ENCODE assay signal across 18 cellular contexts in genomic region chrX:9318213-9318612, GRCh38.
DNase-seq lines count a peak whose midpoint lies in the region; ATAC-seq, FAIRE-seq and TF ChIP-seq lines count a peak whose summit lies in the region.
"Had no signal": no experiment of that assay in that cellular context is flagged by ENCODE, and none has a peak within 500 bp of the region (broad histone marks: within the 10 kb centered on the region; RNA-seq: fewer than 3 reads in every experiment).

No MANE protein-coding gene starts in this region.

- H3K4me3 ChIP-seq in CD8-positive, alpha-beta memory T cell (ENCODE audit: low read length) = no peak overlapping the region
- H3K4me3 ChIP-seq in endothelial cell of umbilical vein (replicated peaks in 1 of 3; ENCODE audit: insufficient read depth in 1 of 3, low read depth in 1 of 3, low read length in 3 of 3) = no peak overlapping the region
- H3K4me3 ChIP-seq: right lobe of liver, tibial nerve had no signal

- POLR2A ChIA-PET in CD8-positive, alpha-beta memory T cell (lab: Charles Lee) = no interaction called here
- POLR2A ChIA-PET in endothelial cell of umbilical vein (lab: Charles Lee) = no interaction called here

- dilution Hi-C loops in endothelial cell of umbilical vein (cut with MboI; ENCODE audit: extremely low pct_ligation_motif_present, low sequenced_read_pairs) = no loop called here

- no peaks in the 10 kb centered on the region for H3K9me3 Mint-ChIP-seq in CD8-positive, alpha-beta memory T cell
- no peaks in the 10 kb centered on the region for H3K9me3 Mint-ChIP-seq in HFFc6
- H3K9me3 Mint-ChIP-seq: activated naive CD4-positive, alpha-beta T cell treated with anti-CD3 and anti-CD28 coated beads, Interleukin-2, amount 50 U/mL, for 24 hours had no signal

- no peak overlapping the region for H3K27ac ChIP-seq in CD8-positive, alpha-beta memory T cell (ENCODE audit: low read depth, low read length)
- H3K27ac ChIP-seq in endothelial cell of umbilical vein (ENCODE audit: insufficient read depth, low read depth, low read length) = no peak overlapping the region
- H3K27ac ChIP-seq: 22Rv1, right lobe of liver, RWPE1, tibial nerve had no signal

- BruUV-seq in endothelial cell of umbilical vein (replicated peaks; lab: Mats Ljungman, UMichigan) = no TSS peak

- CTCF ChIA-PET in CD8-positive, alpha-beta memory T cell (lab: Charles Lee) = no interaction called here
- CTCF ChIA-PET in endothelial cell of umbilical vein (lab: Charles Lee) = no interaction called here

- H2AFZ ChIP-seq in endothelial cell of umbilical vein (ENCODE audit: low read depth, low read length) = no peak overlapping the region

- peaks cover 0 to 3% of the 10 kb centered on the region in 2 donors for H3K27me3 Mint-ChIP-seq in CD8-positive, alpha-beta memory T cell
- H3K27me3 Mint-ChIP-seq in T-helper 17 cell (no peaks in the 10 kb centered on the region), HFFc6 (ENCODE audit: insufficient read depth) (peaks cover 2% of the 10 kb centered on the region)
- H3K27me3 Mint-ChIP-seq: activated naive CD4-positive, alpha-beta T cell treated with anti-CD3 and anti-CD28 coated beads, Interleukin-2, amount 50 U/mL, for 24 hours had no signal

- peaks cover 16% of the 10 kb centered on the region for H3K4me1 ChIP-seq in CD8-positive, alpha-beta memory T cell (ENCODE audit: insufficient read depth, low read length)
- H3K4me1 ChIP-seq in endothelial cell of umbilical vein (ENCODE audit: control insufficient read depth, extremely low read depth, insufficient read depth, low read length) = peaks cover 6% of the 10 kb centered on the region
- H3K4me1 ChIP-seq: right lobe of liver, tibial nerve had no signal

- H3K9me3 ChIP-seq in CD8-positive, alpha-beta memory T cell (ENCODE audit: low read length) = no peaks in the 10 kb centered on the region
- H3K9me3 ChIP-seq in T-helper 17 cell (ENCODE audit: control insufficient read depth, low read length, poor library complexity, severe bottlenecking) (no peaks in the 10 kb centered on the region), endothelial cell of umbilical vein (replicated peaks; ENCODE audit: control insufficient read depth, insufficient read depth, low read length) (no peaks in the 10 kb centered on the region)
- H3K9me3 ChIP-seq: right lobe of liver, tibial nerve had no signal

- DNase-seq in NCI-H146 (lab: John Stamatoyannopoulos, UW) = peak; percentile 2
- no peak for DNase-seq in NCI-H146 treated with DMSO at 0.1 percent for 48 hours (lab: John Stamatoyannopoulos, UW; ENCODE audit: unreplicated experiment)
- DNase-seq in CD8-positive, alpha-beta memory T cell = peak in 4 of 5 donors; percentile 1 to 49 (median 20)
- no peak for DNase-seq in T-helper 17 cell
- DNase-seq in endothelial cell of umbilical vein (ENCODE audit: low read depth, low spot score) = peak; percentile 10
- DNase-seq in NCI-H2081 (lab: John Stamatoyannopoulos, UW) = no peak
- DNase-seq in NCI-H2107 (lab: John Stamatoyannopoulos, UW) = no peak
- no peak for DNase-seq in HFFc6
- DNase-seq: activated CD4-positive, alpha-beta T cell treated with anti-CD3 and anti-CD28 coated beads, Interleukin-2, amount 50 U/mL, for 1 hour; right lobe of liver; stimulated activated CD4-positive, alpha-beta T cell treated with anti-CD3 and anti-CD28 coated beads, Interleukin-2, amount 100 ng/mL, for 48 hours; stimulated activated CD8-positive, alpha-beta memory T cell treated with anti-CD3 and anti-CD28 coated beads, Interleukin-4, amount 100 ng/mL, for 48 hours had no signal

- H3K9ac ChIP-seq in endothelial cell of umbilical vein (replicated peaks; ENCODE audit: extremely low read depth, insufficient read depth, low read length) = no peak overlapping the region

- no peaks in the 10 kb centered on the region for H3K9me1 ChIP-seq in endothelial cell of umbilical vein (replicated peaks; ENCODE audit: control insufficient read depth, extremely low read depth, insufficient read depth, low read length)

- H3K79me2 ChIP-seq in endothelial cell of umbilical vein (ENCODE audit: control insufficient read depth, insufficient read depth, low read length) = no peaks in the 10 kb centered on the region

- H3K4me2 ChIP-seq in endothelial cell of umbilical vein (ENCODE audit: insufficient read depth, low read length) = no peak overlapping the region

- no peaks in the 10 kb centered on the region for H4K20me1 ChIP-seq in endothelial cell of umbilical vein (replicated peaks; ENCODE audit: control insufficient read depth, extremely low read depth, insufficient read depth, low read length)

- peak overlapping the region in 1 of 8 donors; percentile 2 for H3K27ac Mint-ChIP-seq in CD8-positive, alpha-beta memory T cell
- H3K27ac Mint-ChIP-seq in T-helper 17 cell = peak overlapping the region; percentile 56
- H3K27ac Mint-ChIP-seq in HFFc6 = no peak overlapping the region
- H3K27ac Mint-ChIP-seq: activated naive CD4-positive, alpha-beta T cell treated with anti-CD3 and anti-CD28 coated beads, Interleukin-2, amount 50 U/mL, for 24 hours had no signal

- no peak for TF ChIP-seq POLR2A in endothelial cell of umbilical vein (IDR thresholded peaks at IDR 0.05; ENCODE audit: low read depth, low read length)

- FAIRE-seq in endothelial cell of umbilical vein (lab: Jason Lieb, UNC) = peak; percentile 54
- FAIRE-seq: H1, islet of Langerhans had no signal

- peak overlapping the region in 2 of 7 donors; percentile 23 to 35 for H3K4me3 Mint-ChIP-seq in CD8-positive, alpha-beta memory T cell
- H3K4me3 Mint-ChIP-seq in T-helper 17 cell (no peak overlapping the region), HFFc6 (no peak overlapping the region)
- H3K4me3 Mint-ChIP-seq: activated naive CD4-positive, alpha-beta T cell treated with anti-CD3 and anti-CD28 coated beads, Interleukin-2, amount 50 U/mL, for 24 hours had no signal

- peak; percentile 68 for ATAC-seq in T-helper 17 cell
- ATAC-seq: right lobe of liver had no signal

- no peaks in the 10 kb centered on the region for H3K36me3 ChIP-seq in CD8-positive, alpha-beta memory T cell (ENCODE audit: insufficient read depth, low read length)
- no peaks in the 10 kb centered on the region for H3K36me3 ChIP-seq in endothelial cell of umbilical vein (ENCODE audit: control insufficient read depth in 2 of 2, extremely low read depth in 1 of 2, insufficient read depth in 2 of 2, low read length in 2 of 2)
- H3K36me3 ChIP-seq: right lobe of liver, tibial nerve had no signal

- no peaks in the 10 kb centered on the region for H3K27me3 ChIP-seq in CD8-positive, alpha-beta memory T cell (ENCODE audit: insufficient read depth, low read length, poor library complexity, severe bottlenecking)
- no peaks in the 10 kb centered on the region for H3K27me3 ChIP-seq in endothelial cell of umbilical vein (ENCODE audit: control insufficient read depth in 2 of 2, insufficient read depth in 2 of 2, low read length in 2 of 2)
- H3K27me3 ChIP-seq: right lobe of liver, tibial nerve had no signal

- TF ChIP-seq CTCF in endothelial cell of umbilical vein (IDR thresholded peaks at IDR 0.05; ENCODE audit: extremely low read depth in 1 of 2, insufficient read depth in 1 of 2, low read depth in 1 of 2, low read length in 2 of 2) (no peak), HFFc6 (IDR thresholded peaks at IDR 0.05) (no peak)

- no peaks in the 10 kb centered on the region for H3K36me3 Mint-ChIP-seq in CD8-positive, alpha-beta memory T cell
- H3K36me3 Mint-ChIP-seq in T-helper 17 cell (ENCODE audit: low read depth) = no peaks in the 10 kb centered on the region
- no peaks in the 10 kb centered on the region for H3K36me3 Mint-ChIP-seq in HFFc6 (ENCODE audit: low read depth)
- H3K36me3 Mint-ChIP-seq: activated naive CD4-positive, alpha-beta T cell treated with anti-CD3 and anti-CD28 coated beads, Interleukin-2, amount 50 U/mL, for 24 hours had no signal

- intact Hi-C loops in endothelial cell of umbilical vein (cut with micrococcal nuclease) = loop anchor here (1.0 to 10.0 kb wide), 2 partner anchors 24 to 387 kb away; no protein-coding TSS in a partner anchor

- peaks cover 24 to 29% (median 26%) of the 10 kb centered on the region in 3 donors for H3K4me1 Mint-ChIP-seq in CD8-positive, alpha-beta memory T cell
- H3K4me1 Mint-ChIP-seq in T-helper 17 cell = peaks cover 10% of the 10 kb centered on the region
- H3K4me1 Mint-ChIP-seq in HFFc6 (ENCODE audit: low read depth) = no peaks in the 10 kb centered on the region

TF ChIP-seq in endothelial cell of umbilical vein, 7 proteins besides CTCF, POLR2A, EP300 and RAD21:
- TF ChIP-seq JUN (IDR thresholded peaks at IDR 0.05; ENCODE audit: borderline replicate concordance, insufficient read depth, insufficient read length, low read depth) (peak; percentile 12), POLR2AphosphoS5 (IDR thresholded peaks at IDR 0.05; ENCODE audit: insufficient read depth, low read depth, low read length) (no peak)

Comparison
In these comparisons a context has a peak if more than half of its experiments do, and no peak if none do; other contexts are left out.
1. DNase-seq: peak in NCI-H146 (single experiment), CD8-positive, alpha-beta memory T cell (4 of 5) and endothelial cell of umbilical vein (single experiment); none in NCI-H146 treated with DMSO at 0.1 percent for 48 hours (single experiment), T-helper 17 cell (0 of 3), NCI-H2081 (0 of 2), NCI-H2107 (single experiment) and HFFc6 (single experiment).